Comparison of ENCODE assay signal across 16 cellular contexts in the genomic region with DNA sequence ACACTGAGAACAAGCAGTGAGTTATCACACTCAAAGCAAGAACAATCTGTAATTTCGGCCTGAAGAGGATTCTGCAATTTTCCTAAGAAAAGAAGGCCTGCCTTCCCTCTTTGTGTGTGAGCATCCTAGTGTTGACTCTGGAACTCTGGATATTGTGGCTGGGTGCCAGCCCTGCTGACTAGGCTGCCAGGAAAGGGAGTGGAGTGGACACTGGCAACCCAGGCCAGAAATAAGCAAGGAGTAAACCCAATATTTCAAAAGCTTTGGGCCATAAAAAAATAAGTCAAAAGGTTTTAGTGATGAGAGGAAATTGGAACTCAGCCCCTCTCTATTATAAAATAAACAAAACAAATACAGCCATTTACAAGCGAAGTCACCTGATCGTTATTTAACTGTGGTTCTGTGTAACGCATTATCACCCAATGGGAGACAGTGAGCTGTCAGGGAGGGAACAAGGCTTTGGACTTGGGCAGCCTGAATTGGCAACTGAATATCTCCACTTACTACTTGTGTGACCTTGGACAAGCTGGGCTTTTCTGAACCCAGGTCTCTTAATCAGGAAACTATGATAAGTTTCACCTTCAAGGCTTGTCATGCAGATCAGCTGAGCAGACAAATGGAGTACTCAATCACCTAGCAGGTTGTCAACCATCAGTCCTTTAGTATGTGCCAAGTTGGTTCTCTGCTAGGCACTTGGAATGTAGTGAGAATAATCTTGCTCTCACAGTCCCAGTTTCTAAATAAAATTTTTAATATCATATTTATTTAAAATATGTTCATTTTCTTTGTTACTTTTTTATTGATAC.
A peak's percentile ranks its signal among the peaks of the same experiment; 100 is the strongest.
DNase-seq lines count a peak whose midpoint lies in the region; ATAC-seq and TF ChIP-seq lines count a peak whose summit lies in the region.
"Had no signal": no experiment of that assay in that cellular context is flagged by ENCODE, and none has a peak within 500 bp of the region (broad histone marks: within the 10 kb centered on the region; RNA-seq: fewer than 3 reads in every experiment).

No MANE protein-coding gene starts in this region.

- intact Hi-C loops in heart left ventricle (cut with DNase I), result loop anchor here in 1 of 10 donors (10.0 kb wide), 1 partner anchor 57 kb away; no protein-coding TSS in a partner anchor
- intact Hi-C loops in sciatic nerve (cut with DNase I), result no loop called here
- intact Hi-C loops in breast epithelium (cut with DNase I; ENCODE audit: low total_unique reads), result no loop called here

- DNase-seq in COR-L47 (lab: John Stamatoyannopoulos, UW) (peak; percentile 77), NCI-H460 (ENCODE audit: extremely low read depth, low read depth) (peak; percentile 33), heart left ventricle (peak in 4 of 5 donors; percentile 27 to 72 (median 36)), sciatic nerve (ENCODE audit: low spot score) (peak; percentile 92), superior temporal gyrus (ENCODE audit: extremely low spot score) (no peak), ACHN (no peak), breast epithelium (ENCODE audit: low spot score in 2 of 2) (no peak)
- DNase-seq: activated CD4-positive, alpha-beta T cell treated with anti-CD3 and anti-CD28 coated beads for 4 hours; activated T-cell treated with anti-CD3 and anti-CD28 coated beads, Interleukin-2, amount 50 U/mL, for 1 hour; DMS 273 treated with DMSO at 0.1 percent for 48 hours; HFFc6; NCI-H2227 treated with DMSO at 0.1 percent for 48 hours; Peyer's patch; T-helper 17 cell had no signal

- H3K4me1 ChIP-seq in heart left ventricle (peaks cover 0 to 4% (median 0%) of the 10 kb centered on the region in 12 donors), breast epithelium (no peaks in the 10 kb centered on the region)
- H3K4me1 ChIP-seq: Peyer's patch had no signal

- H3K27me3 ChIP-seq in heart left ventricle, result no peaks in the 10 kb centered on the region
- no peaks in the 10 kb centered on the region for H3K27me3 ChIP-seq in breast epithelium
- H3K27me3 ChIP-seq: Peyer's patch had no signal

- TF ChIP-seq POLR2A in heart left ventricle (IDR thresholded peaks at IDR 0.05) (no peak), breast epithelium (IDR thresholded peaks at IDR 0.05) (no peak)

- TF ChIP-seq CTCF in heart left ventricle (IDR thresholded peaks at IDR 0.05), result no peak
- TF ChIP-seq CTCF in breast epithelium (IDR thresholded peaks at IDR 0.05), result no peak

- ATAC-seq in heart left ventricle (peak in 2 of 4 donors; percentile 73 to 79), sciatic nerve (peak; percentile 99), HG03469 (IDR thresholded peaks at IDR 0.05; ENCODE audit: unreplicated experiment) (no peak)
- ATAC-seq: T-helper 17 cell had no signal

- H3K4me3 ChIP-seq in heart left ventricle, result no peak overlapping the region
- no peak overlapping the region for H3K4me3 ChIP-seq in breast epithelium
- H3K4me3 ChIP-seq: Peyer's patch, smooth muscle cell had no signal

- no peaks in the 10 kb centered on the region for H3K36me3 ChIP-seq in heart left ventricle
- no peaks in the 10 kb centered on the region for H3K36me3 ChIP-seq in breast epithelium
- H3K36me3 ChIP-seq: Peyer's patch had no signal

- WGBS in heart left ventricle, 4 donors, result 54 to 64% (median 61%) methylated on average over 4 of the region's 4 CpGs

- peaks cover 0 to 6% (median 0%) of the 10 kb centered on the region in 12 donors for H3K9me3 ChIP-seq in heart left ventricle
- H3K9me3 ChIP-seq in breast epithelium, result no peaks in the 10 kb centered on the region
- H3K9me3 ChIP-seq: Peyer's patch had no signal

- H3K27ac ChIP-seq in heart left ventricle, result peak overlapping the region in 2 of 12 donors; percentile 21 to 30
- no peak overlapping the region for H3K27ac ChIP-seq in breast epithelium
- H3K27ac ChIP-seq: Peyer's patch had no signal

- in situ Hi-C loops in ACHN (cut with HindIII; ENCODE audit: low pct_ligation_motif_present, low pct_unique_long_range_greater_than_20kb, low sequenced_read_pairs), result no loop called here

Comparison
In these comparisons a context has a peak if more than half of its experiments do, and no peak if none do; other contexts are left out.
1. DNase-seq: peak in COR-L47 (single experiment), NCI-H460 (single experiment), heart left ventricle (4 of 5) and sciatic nerve (single experiment); none in superior temporal gyrus (single experiment), ACHN (single experiment) and breast epithelium (0 of 2).